In the genomic region with DNA sequence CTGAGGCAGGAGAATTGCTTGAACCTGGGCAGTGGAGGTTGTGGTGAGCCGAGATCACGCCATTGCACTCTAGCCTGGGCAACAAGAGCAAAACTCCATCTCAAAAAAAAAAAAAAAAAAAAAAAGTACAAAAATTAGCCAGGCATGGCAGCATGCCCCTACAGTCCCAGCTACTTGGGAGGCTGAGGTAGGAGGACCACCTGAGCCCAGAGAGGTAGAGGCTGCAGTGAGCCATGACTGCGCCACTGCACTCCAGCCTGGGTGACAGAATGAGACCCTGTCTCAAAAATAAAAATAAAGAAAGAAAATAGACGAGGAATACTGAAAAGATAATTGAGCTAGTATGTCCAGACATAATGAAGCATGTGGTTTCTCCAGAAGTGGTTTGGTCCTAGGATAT, we compare ENCODE assay signal across 1 cellular context.
TF ChIP-seq lines count a peak whose summit lies in the region.

No MANE protein-coding gene starts in this region.

TF ChIP-seq in HEK293, 187 proteins besides CTCF, POLR2A, EP300 and RAD21:
- TF ChIP-seq SP7 (tag by site-specific recombination; IDR thresholded peaks at IDR 0.05) (0 out of 2 replicates have a peak, but pooled peaks have one; percentile 39), ZNF362 (tag by site-specific recombination; IDR thresholded peaks at IDR 0.05) (peak; percentile 27; the same call in 1 of the 2 replicates)
